23 cellular contexts compared by ENCODE assay signal in the genomic region with DNA sequence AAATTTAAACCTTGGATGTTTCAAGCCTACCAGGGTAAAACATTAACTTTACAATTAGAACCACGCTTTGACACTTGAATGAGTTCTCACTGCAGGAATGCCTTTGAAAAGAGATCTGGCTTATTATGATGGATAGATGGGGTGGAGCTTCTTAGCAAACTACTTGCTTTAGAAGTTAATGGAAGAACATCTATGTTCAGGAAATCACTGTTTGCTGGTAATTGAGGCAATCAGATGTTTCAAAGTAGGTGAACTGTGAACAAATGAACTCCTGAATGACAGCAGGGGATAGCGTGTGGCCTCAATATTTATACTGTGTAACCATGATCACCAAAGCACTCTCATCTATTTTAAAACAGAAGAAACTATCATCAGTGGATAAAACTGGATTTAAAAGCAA.
DNase-seq lines count a peak whose midpoint lies in the region; ATAC-seq and TF ChIP-seq lines count a peak whose summit lies in the region.
"Had no signal": no experiment of that assay in that cellular context is flagged by ENCODE, and none has a peak within 500 bp of the region (broad histone marks: within the 10 kb centered on the region; RNA-seq: fewer than 3 reads in every experiment).

No MANE protein-coding gene starts in this region.

- no peak for TF ChIP-seq RAD21 in neural cell (conservative IDR thresholded peaks at IDR 0.05)

- TF ChIP-seq EP300 in neural cell (conservative IDR thresholded peaks at IDR 0.05; ENCODE audit: poor library complexity, severe bottlenecking): peak; percentile 78

- no peaks in the 10 kb centered on the region for H3K27me3 ChIP-seq in NT2/D1 (ENCODE audit: insufficient read depth, insufficient read length)
- peaks cover 3% of the 10 kb centered on the region for H3K27me3 ChIP-seq in neural cell (ENCODE audit: insufficient read depth, low read depth, low read length)
- H3K27me3 ChIP-seq: gastroesophageal sphincter, neutrophil, thyroid gland had no signal

- DNase-seq in HT-29 (ENCODE audit: low spot score) (peak; percentile 8), NT2/D1 (ENCODE audit: low read depth, low spot score) (peak; percentile 11), iPS-NIHi7 (ENCODE audit: extremely low spot score) (peak; percentile 16), NCI-H446 treated with DMSO at 0.1 percent for 48 hours (lab: John Stamatoyannopoulos, UW) (no peak)
- DNase-seq: activated CD4-positive, alpha-beta T cell treated with anti-CD3 and anti-CD28 coated beads, Interleukin-2, amount 50 U/mL, for 1 hour; activated CD8-positive, alpha-beta memory T cell treated with anti-CD3 and anti-CD28 coated beads, Interleukin-2, amount 50 U/mL, for 48 hours; activated naive CD8-positive, alpha-beta T cell treated with anti-CD3 and anti-CD28 coated beads, Interleukin-2, amount 10 ng/mL, durations not matched to agents 7 days and 5 days; CD4-positive, alpha-beta memory T cell; effector memory CD8-positive, alpha-beta T cell; Karpas-422; mucosa of descending colon; NCI-H1930; NCI-H446; SK-N-SH; small intestine; thyroid gland had no signal

- ATAC-seq in GM21723 (IDR thresholded peaks at IDR 0.05; ENCODE audit: unreplicated experiment) (no peak), HG03135 (IDR thresholded peaks at IDR 0.05; ENCODE audit: unreplicated experiment) (no peak)
- ATAC-seq: effector memory CD8-positive, alpha-beta T cell; gastroesophageal sphincter; mucosa of descending colon; stimulated activated memory B cell treated with anti-CD40 and anti-IgM and Interleukin-4, amounts not matched to agents 10 μg/mL and 1 μg/mL and 100 μg/mL, for 72 hours had no signal

- H2AFZ ChIP-seq in neural cell (ENCODE audit: low read depth, low read length): no peak overlapping the region

- no peak for TF ChIP-seq CTCF in neural cell (IDR thresholded peaks at IDR 0.05; ENCODE audit: poor library complexity, severe bottlenecking)

- peak overlapping the region; percentile 43 for H3K27ac ChIP-seq in neural cell (ENCODE audit: low read length)
- H3K27ac ChIP-seq: gastroesophageal sphincter, neutrophil, thyroid gland, VCaP had no signal

- no peak overlapping the region for H3K9ac ChIP-seq in NT2/D1 (ENCODE audit: insufficient read length, low read depth)
- H3K9ac ChIP-seq in neural cell (ENCODE audit: low read length): no peak overlapping the region
- H3K9ac ChIP-seq: SK-N-SH had no signal

- H4K20me1 ChIP-seq in neural cell (ENCODE audit: insufficient read depth): no peaks in the 10 kb centered on the region

- H3K4me3 ChIP-seq in NT2/D1 (ENCODE audit: insufficient read length, low read depth): no peak overlapping the region
- H3K4me3 ChIP-seq in neural cell (ENCODE audit: low read length): no peak overlapping the region
- H3K4me3 ChIP-seq: gastroesophageal sphincter, mucosa of descending colon, thyroid gland had no signal

- no peaks in the 10 kb centered on the region for H3K9me2 ChIP-seq in neural cell (ENCODE audit: insufficient read depth, low read length)
- H3K9me2 ChIP-seq: SK-N-SH had no signal

- no peaks in the 10 kb centered on the region for H3F3A ChIP-seq in neural cell (ENCODE audit: insufficient read depth, low read length, poor library complexity, severe bottlenecking)

- H3K4me1 ChIP-seq in NT2/D1 (ENCODE audit: insufficient read depth, insufficient read length): no peaks in the 10 kb centered on the region
- H3K4me1 ChIP-seq: thyroid gland had no signal

- no peaks in the 10 kb centered on the region for H3K79me2 ChIP-seq in neural cell (replicated peaks; ENCODE audit: insufficient read depth, low read length)

- peaks cover 18% of the 10 kb centered on the region; the same call in 1 of the 2 replicates for H3K9me3 ChIP-seq in NT2/D1 (ENCODE audit: insufficient read depth, low read length)
- no peaks in the 10 kb centered on the region for H3K9me3 ChIP-seq in neural cell (ENCODE audit: low read length)
- H3K9me3 ChIP-seq: gastroesophageal sphincter, mucosa of descending colon, neutrophil, SK-N-SH, thyroid gland had no signal

- H3K4me2 ChIP-seq in neural cell (ENCODE audit: low read length): no peak overlapping the region
- H3K4me2 ChIP-seq: SK-N-SH had no signal

- H3K36me3 ChIP-seq in NT2/D1 (ENCODE audit: insufficient read depth, insufficient read length, low read length): no peaks in the 10 kb centered on the region
- no peaks in the 10 kb centered on the region for H3K36me3 ChIP-seq in neural cell (ENCODE audit: insufficient read depth, low read length)
- H3K36me3 ChIP-seq: gastroesophageal sphincter, neutrophil, thyroid gland had no signal

TF ChIP-seq in neural cell, 6 proteins besides CTCF, POLR2A, EP300 and RAD21:
- TF ChIP-seq MXI1 (conservative IDR thresholded peaks at IDR 0.05; ENCODE audit: poor library complexity, severe bottlenecking) (no peak), EZH2 (IDR thresholded peaks at IDR 0.05; ENCODE audit: borderline replicate concordance, insufficient read depth, low read length, poor library complexity, severe bottlenecking) (no peak), POLR2AphosphoS5 (IDR thresholded peaks at IDR 0.05) (peak; percentile 91)
- TF ChIP-seq, protein P1, sequence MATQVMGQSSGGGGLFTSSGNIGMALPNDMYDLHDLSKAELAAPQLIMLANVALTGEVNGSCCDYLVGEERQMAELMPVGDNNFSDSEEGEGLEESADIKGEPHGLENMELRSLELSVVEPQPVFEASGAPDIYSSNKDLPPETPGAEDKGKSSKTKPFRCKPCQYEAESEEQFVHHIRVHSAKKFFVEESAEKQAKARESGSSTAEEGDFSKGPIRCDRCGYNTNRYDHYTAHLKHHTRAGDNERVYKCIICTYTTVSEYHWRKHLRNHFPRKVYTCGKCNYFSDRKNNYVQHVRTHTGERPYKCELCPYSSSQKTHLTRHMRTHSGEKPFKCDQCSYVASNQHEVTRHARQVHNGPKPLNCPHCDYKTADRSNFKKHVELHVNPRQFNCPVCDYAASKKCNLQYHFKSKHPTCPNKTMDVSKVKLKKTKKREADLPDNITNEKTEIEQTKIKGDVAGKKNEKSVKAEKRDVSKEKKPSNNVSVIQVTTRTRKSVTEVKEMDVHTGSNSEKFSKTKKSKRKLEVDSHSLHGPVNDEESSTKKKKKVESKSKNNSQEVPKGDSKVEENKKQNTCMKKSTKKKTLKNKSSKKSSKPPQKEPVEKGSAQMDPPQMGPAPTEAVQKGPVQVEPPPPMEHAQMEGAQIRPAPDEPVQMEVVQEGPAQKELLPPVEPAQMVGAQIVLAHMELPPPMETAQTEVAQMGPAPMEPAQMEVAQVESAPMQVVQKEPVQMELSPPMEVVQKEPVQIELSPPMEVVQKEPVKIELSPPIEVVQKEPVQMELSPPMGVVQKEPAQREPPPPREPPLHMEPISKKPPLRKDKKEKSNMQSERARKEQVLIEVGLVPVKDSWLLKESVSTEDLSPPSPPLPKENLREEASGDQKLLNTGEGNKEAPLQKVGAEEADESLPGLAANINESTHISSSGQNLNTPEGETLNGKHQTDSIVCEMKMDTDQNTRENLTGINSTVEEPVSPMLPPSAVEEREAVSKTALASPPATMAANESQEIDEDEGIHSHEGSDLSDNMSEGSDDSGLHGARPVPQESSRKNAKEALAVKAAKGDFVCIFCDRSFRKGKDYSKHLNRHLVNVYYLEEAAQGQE (IDR thresholded peaks at IDR 0.05; ENCODE audit: borderline replicate concordance): peak; percentile 43
